Comparison of ENCODE assay signal across 12 cellular contexts in genomic region chr2:152467677-152468406, GRCh38.
DNase-seq lines count a peak whose midpoint lies in the region; ATAC-seq and TF ChIP-seq lines count a peak whose summit lies in the region.
"Had no signal": no experiment of that assay in that cellular context is flagged by ENCODE, and none has a peak within 500 bp of the region (broad histone marks: within the 10 kb centered on the region; RNA-seq: fewer than 3 reads in every experiment).

No MANE protein-coding gene starts in this region.

- H3K27ac ChIP-seq in SK-N-MC: peak overlapping the region; percentile 72; the same call in 1 of the 2 replicates
- H3K27ac ChIP-seq in left lung: peak overlapping the region; percentile 57 to 75
- peak overlapping the region; percentile 37 for H3K27ac ChIP-seq in stomach smooth muscle (ENCODE audit: low read length)
- no peak overlapping the region for H3K27ac ChIP-seq in CD8-positive, alpha-beta memory T cell (ENCODE audit: low read depth, low read length)

- DNase-seq in SK-N-MC (ENCODE audit: low read depth, low spot score) (no peak), left lung (no peak), NCI-H345 (lab: John Stamatoyannopoulos, UW) (no peak)
- DNase-seq in activated CD8-positive, alpha-beta memory T cell treated with anti-CD3 and anti-CD28 coated beads, Interleukin-2, amount 50 U/mL, for 4 hours: no peak
- DNase-seq in activated CD8-positive, alpha-beta memory T cell treated with anti-CD3 and anti-CD28 coated beads, Interleukin-2, amount 10 ng/mL, durations not matched to agents 7 days and 5 days: no peak
- DNase-seq in CD8-positive, alpha-beta memory T cell: no peak
- DNase-seq: effector CD4-positive, alpha-beta T cell; NCI-H2029; T-helper 2 cell had no signal

- POLR2A ChIA-PET in CD8-positive, alpha-beta memory T cell (lab: Charles Lee): no interaction called here

- CTCF ChIA-PET in activated CD8-positive, alpha-beta memory T cell treated with anti-CD3 and anti-CD28 coated beads, Interleukin-2, amount 10 ng/mL, durations not matched to agents 7 days and 5 days (lab: Charles Lee): no interaction called here
- CTCF ChIA-PET in CD8-positive, alpha-beta memory T cell (lab: Charles Lee): no interaction called here

- H3K9ac ChIP-seq in SK-N-MC (ENCODE audit: insufficient read length) (no peak overlapping the region), stomach smooth muscle (ENCODE audit: low read length in 2 of 2) (no peak overlapping the region)

- H3K4me1 ChIP-seq in left lung (peaks cover 8 to 67% of the 10 kb centered on the region in 2 donors), stomach smooth muscle (ENCODE audit: control insufficient read depth, insufficient read depth, low read length) (peaks cover 18% of the 10 kb centered on the region)
- no peaks in the 10 kb centered on the region for H3K4me1 ChIP-seq in CD8-positive, alpha-beta memory T cell (ENCODE audit: insufficient read depth, low read length)

- TF ChIP-seq CTCF in left lung (IDR thresholded peaks at IDR 0.05): no peak

- H3K36me3 ChIP-seq in SK-N-MC (ENCODE audit: insufficient read depth, low read length) (no peaks in the 10 kb centered on the region), left lung (no peaks in the 10 kb centered on the region), stomach smooth muscle (ENCODE audit: control insufficient read depth in 2 of 2, insufficient read depth in 2 of 2, low read length in 2 of 2) (no peaks in the 10 kb centered on the region)
- H3K36me3 ChIP-seq in CD8-positive, alpha-beta memory T cell (ENCODE audit: insufficient read depth, low read length): no peaks in the 10 kb centered on the region
- H3K36me3 ChIP-seq: right atrium auricular region had no signal

- H3K4me3 ChIP-seq in SK-N-MC (no peak overlapping the region; the same call in 1 of the 2 replicates), left lung (no peak overlapping the region), stomach smooth muscle (ENCODE audit: low read length in 2 of 2) (peak overlapping the region; percentile 54)
- no peak overlapping the region for H3K4me3 ChIP-seq in CD8-positive, alpha-beta memory T cell (ENCODE audit: low read length)
- H3K4me3 ChIP-seq: right atrium auricular region had no signal

- H3K27ac Mint-ChIP-seq in activated CD8-positive, alpha-beta memory T cell treated with anti-CD3 and anti-CD28 coated beads, Interleukin-2, amount 10 ng/mL, durations not matched to agents 7 days and 5 days: no peak overlapping the region
- no peak overlapping the region for H3K27ac Mint-ChIP-seq in CD8-positive, alpha-beta memory T cell

- ATAC-seq in GM19455 (IDR thresholded peaks at IDR 0.05; ENCODE audit: unreplicated experiment) (peak; percentile 10), left lung (peak; percentile 29)
- no peak for ATAC-seq in activated CD8-positive, alpha-beta memory T cell treated with anti-CD3 and anti-CD28 coated beads, Interleukin-2, amount 10 ng/mL, durations not matched to agents 7 days and 5 days

- intact Hi-C loops in left lung (cut with DNase I): no loop called here

- no peak overlapping the region for H3K4me3 Mint-ChIP-seq in activated CD8-positive, alpha-beta memory T cell treated with anti-CD3 and anti-CD28 coated beads, Interleukin-2, amount 10 ng/mL, durations not matched to agents 7 days and 5 days
- no peak overlapping the region for H3K4me3 Mint-ChIP-seq in CD8-positive, alpha-beta memory T cell

- peaks cover 5% of the 10 kb centered on the region for H3K4me1 Mint-ChIP-seq in activated CD8-positive, alpha-beta memory T cell treated with anti-CD3 and anti-CD28 coated beads, Interleukin-2, amount 10 ng/mL, durations not matched to agents 7 days and 5 days
- H3K4me1 Mint-ChIP-seq in CD8-positive, alpha-beta memory T cell: peaks cover 4 to 7% (median 6%) of the 10 kb centered on the region in 3 donors

- H3K9me3 ChIP-seq in SK-N-MC (ENCODE audit: low read depth, low read length): no peaks in the 10 kb centered on the region
- no peaks in the 10 kb centered on the region for H3K9me3 ChIP-seq in left lung
- no peaks in the 10 kb centered on the region for H3K9me3 ChIP-seq in stomach smooth muscle (ENCODE audit: control insufficient read depth in 2 of 2, low read length in 2 of 2)
- no peaks in the 10 kb centered on the region for H3K9me3 ChIP-seq in CD8-positive, alpha-beta memory T cell (ENCODE audit: low read length)
- H3K9me3 ChIP-seq: right atrium auricular region had no signal

- H3K27me3 ChIP-seq in left lung: no peaks in the 10 kb centered on the region
- no peaks in the 10 kb centered on the region for H3K27me3 ChIP-seq in stomach smooth muscle (ENCODE audit: control insufficient read depth in 1 of 2, insufficient read depth in 2 of 2, low read length in 2 of 2)
- no peaks in the 10 kb centered on the region for H3K27me3 ChIP-seq in CD8-positive, alpha-beta memory T cell (ENCODE audit: insufficient read depth, low read length, poor library complexity, severe bottlenecking)
- H3K27me3 ChIP-seq: right atrium auricular region had no signal

- H3K36me3 Mint-ChIP-seq in activated CD8-positive, alpha-beta memory T cell treated with anti-CD3 and anti-CD28 coated beads, Interleukin-2, amount 10 ng/mL, durations not matched to agents 7 days and 5 days: no peaks in the 10 kb centered on the region
- no peaks in the 10 kb centered on the region for H3K36me3 Mint-ChIP-seq in CD8-positive, alpha-beta memory T cell

- H3K27me3 Mint-ChIP-seq in activated CD8-positive, alpha-beta memory T cell treated with anti-CD3 and anti-CD28 coated beads, Interleukin-2, amount 10 ng/mL, durations not matched to agents 7 days and 5 days: peaks cover 13% of the 10 kb centered on the region
- peaks cover 3 to 15% of the 10 kb centered on the region in 2 donors for H3K27me3 Mint-ChIP-seq in CD8-positive, alpha-beta memory T cell

- no peaks in the 10 kb centered on the region for H3K9me3 Mint-ChIP-seq in activated CD8-positive, alpha-beta memory T cell treated with anti-CD3 and anti-CD28 coated beads, Interleukin-2, amount 10 ng/mL, durations not matched to agents 7 days and 5 days (ENCODE audit: low read depth)
- no peaks in the 10 kb centered on the region for H3K9me3 Mint-ChIP-seq in CD8-positive, alpha-beta memory T cell

Comparison
In these comparisons a context has a peak if more than half of its experiments do, and no peak if none do; other contexts are left out.
1. H3K4me3 ChIP-seq: peak in stomach smooth muscle (2 of 2); none in SK-N-MC (single experiment), left lung (0 of 2) and CD8-positive, alpha-beta memory T cell (single experiment).